In genomic region chrX:48589482-48590162, GRCh38 we compare ENCODE assay signal across 14 cellular contexts. TPM values are rescaled to one million over a fixed set of nuclear protein-coding genes. Genes with fewer than 3 reads are reported as not detected.
DNase-seq lines count a peak whose midpoint lies in the region; ATAC-seq, FAIRE-seq and TF ChIP-seq lines count a peak whose summit lies in the region.
"Had no signal": no experiment of that assay in that cellular context is flagged by ENCODE, and none has a peak within 500 bp of the region (broad histone marks: within the 10 kb centered on the region; RNA-seq: fewer than 3 reads in every experiment).

No MANE protein-coding gene starts in this region.

- H3K9me3 ChIP-seq in kidney (ENCODE audit: control insufficient read depth in 1 of 2, low read length in 2 of 2) (no peaks in the 10 kb centered on the region), ascending aorta (no peaks in the 10 kb centered on the region)

- H3K79me2 ChIP-seq in ACC112 (ENCODE audit: control insufficient read depth, insufficient read depth, low read length, unreplicated experiment) = no peaks in the 10 kb centered on the region

- H3K27me3 ChIP-seq in ACC112 (ENCODE audit: insufficient read depth, low read length) = no peaks in the 10 kb centered on the region
- H3K27me3 ChIP-seq in ascending aorta = no peaks in the 10 kb centered on the region
- no peaks in the 10 kb centered on the region for H3K27me3 ChIP-seq in H7 (ENCODE audit: control insufficient read depth, insufficient read depth, low read length)

- peaks cover 35% of the 10 kb centered on the region for H3K4me1 ChIP-seq in ACC112 (ENCODE audit: control insufficient read depth, insufficient read depth, low read length, unreplicated experiment)
- H3K4me1 ChIP-seq in kidney (ENCODE audit: control insufficient read depth in 1 of 2, insufficient read depth in 1 of 2, low read depth in 1 of 2, low read length in 2 of 2) = no peaks in the 10 kb centered on the region
- H3K4me1 ChIP-seq in ascending aorta = no peaks in the 10 kb centered on the region

- H3K4me3 ChIP-seq in ACC112 (ENCODE audit: low read depth, low read length) (no peak overlapping the region), cardiac fibroblast (replicated peaks in 1 of 2; ENCODE audit: low read depth in 2 of 2, low read length in 2 of 2) (no peak overlapping the region), kidney (ENCODE audit: low read length in 2 of 2) (peak overlapping the region; percentile 39 to 52), ascending aorta (no peak overlapping the region), H7 (ENCODE audit: insufficient read depth, low read depth, low read length) (no peak overlapping the region)

- peak overlapping the region in 1 of 2 donors; percentile 71 for H3K9ac ChIP-seq in kidney (ENCODE audit: low read length in 2 of 2)

- DNase-seq in NCI-H1436 treated with DMSO at 0.1 percent for 48 hours (lab: John Stamatoyannopoulos, UW) (peak; percentile 1), cardiac fibroblast (ENCODE audit: low read depth in 2 of 2) (peak; percentile 57 to 72), kidney (peak; percentile 48), ascending aorta (ENCODE audit: low spot score in 2 of 2) (no peak), dedifferentiated amniotic fluid mesenchymal stem cell (ENCODE audit: extremely low spot score) (no peak), H7 (no peak)
- DNase-seq: activated naive CD8-positive, alpha-beta T cell treated with anti-CD3 and anti-CD28 coated beads for 36 hours; immature natural killer cell; NCI-H1417 treated with DMSO at 0.1 percent for 48 hours; stimulated activated CD4-positive, alpha-beta T cell treated with anti-CD3 and anti-CD28 coated beads, Interleukin-2, amount 100 ng/mL, for 24 hours; SW 1271 had no signal

- ATAC-seq in GM21737 (IDR thresholded peaks at IDR 0.05; ENCODE audit: unreplicated experiment) = no peak

- H2AFZ ChIP-seq in ACC112 (ENCODE audit: low read length, unreplicated experiment) = no peak overlapping the region

- TF ChIP-seq CTCF in cardiac fibroblast (IDR thresholded peaks at IDR 0.05; ENCODE audit: low read depth, low read length) (no peak), kidney (IDR thresholded peaks at IDR 0.05; ENCODE audit: borderline replicate concordance, extremely low read depth, insufficient read depth) (no peak), ascending aorta (IDR thresholded peaks at IDR 0.05) (no peak)

- H3K27ac ChIP-seq in ACC112 (ENCODE audit: low read depth, low read length) = peak overlapping the region; percentile 91
- peak overlapping the region; percentile 51 to 80 for H3K27ac ChIP-seq in kidney (ENCODE audit: low read depth in 2 of 2, low read length in 2 of 2)
- no peak overlapping the region for H3K27ac ChIP-seq in ascending aorta

- intact Hi-C loops in kidney (cut with DNase I) = no loop called here
- intact Hi-C loops in ascending aorta (cut with DNase I) = no loop called here

- no peak for FAIRE-seq in kidney (lab: Jason Lieb, UNC)
- FAIRE-seq: GM19239 had no signal

- no peaks in the 10 kb centered on the region for H3K36me3 ChIP-seq in ACC112 (ENCODE audit: insufficient read depth, low read length)
- no peaks in the 10 kb centered on the region for H3K36me3 ChIP-seq in kidney (ENCODE audit: control insufficient read depth in 1 of 2, insufficient read depth in 2 of 2, low read length in 2 of 2)
- H3K36me3 ChIP-seq in ascending aorta = no peaks in the 10 kb centered on the region
- no peaks in the 10 kb centered on the region for H3K36me3 ChIP-seq in H7 (replicated peaks; ENCODE audit: control insufficient read depth, insufficient read depth, low read length)

RNA-seq across cellular contexts. Expression of gene WDR13, which starts 7.7 kb away (rescaled TPM):
- total RNA-seq in kidney = 177 TPM
- polyA plus RNA-seq in kidney (ENCODE audit: insufficient read depth, low read depth, low replicate concordance) = 201 TPM
- 87.1 TPM for total RNA-seq in ascending aorta
- 24.3 and 55.1 TPM in 2 replicates for total RNA-seq in H7 (2014; rRNA removed; shearing (Covaris generic))

RNA-seq across cellular contexts. Expression of gene RBM3, which starts 15.3 kb away (rescaled TPM):
- total RNA-seq in kidney = 265 TPM
- 86.9 TPM for polyA plus RNA-seq in kidney (ENCODE audit: insufficient read depth, low read depth, low replicate concordance)
- 119 TPM for total RNA-seq in ascending aorta
- 112 and 116 TPM in 2 replicates for total RNA-seq in H7 (2014; rRNA removed; shearing (Covaris generic))

RNA-seq across cellular contexts. Expression of gene TBC1D25, which starts 50.1 kb away (rescaled TPM):
- 16.3 TPM for total RNA-seq in kidney
- polyA plus RNA-seq in kidney (ENCODE audit: insufficient read depth, low read depth, low replicate concordance) = 6.0 TPM
- 8.2 TPM for total RNA-seq in ascending aorta
- total RNA-seq in H7 (2014; rRNA removed; shearing (Covaris generic)) = 4.0 and 6.5 TPM in 2 replicates

Comparison
In these comparisons a context has a peak if more than half of its experiments do, and no peak if none do; other contexts are left out.
1. H3K27ac ChIP-seq: peak in ACC112 (single experiment) and kidney (2 of 2); none in ascending aorta (0 of 2).
2. H3K4me3 ChIP-seq: peak in kidney (2 of 2); none in ACC112 (single experiment), cardiac fibroblast (0 of 2), ascending aorta (0 of 2) and H7 (single experiment).
3. DNase-seq: peak in NCI-H1436 treated with DMSO at 0.1 percent for 48 hours (single experiment), cardiac fibroblast (2 of 2) and kidney (single experiment); none in ascending aorta (0 of 2), dedifferentiated amniotic fluid mesenchymal stem cell (single experiment) and H7 (single experiment).